ENCODE assay signal across 15 cellular contexts in genomic region chr15:61750271-61751084, GRCh38.
A peak's percentile ranks its signal among the peaks of the same experiment; 100 is the strongest.
DNase-seq lines count a peak whose midpoint lies in the region; ATAC-seq and TF ChIP-seq lines count a peak whose summit lies in the region.
"Had no signal": no experiment of that assay in that cellular context is flagged by ENCODE, and none has a peak within 500 bp of the region (broad histone marks: within the 10 kb centered on the region; RNA-seq: fewer than 3 reads in every experiment).

No MANE protein-coding gene starts in this region.

- H3K9me3 Mint-ChIP-seq in Calu3 (ENCODE audit: low read depth, unreplicated experiment) = no peaks in the 10 kb centered on the region
- H3K9me3 Mint-ChIP-seq in endodermal cell = no peaks in the 10 kb centered on the region
- H3K9me3 Mint-ChIP-seq: dendritic cell treated with granulocyte-macrophage colony-stimulating factor and Interleukin-4, amounts not matched to agents 40 ng/mL and 50 ng/mL, for 4 days; T-cell; type B pancreatic cell had no signal

- H3K9me3 ChIP-seq in colonic mucosa (no peaks in the 10 kb centered on the region), endodermal cell (ENCODE audit: control insufficient read depth, low read length) (no peaks in the 10 kb centered on the region)

- no peaks in the 10 kb centered on the region for H3K36me3 ChIP-seq in colonic mucosa
- H3K36me3 ChIP-seq in endodermal cell (ENCODE audit: control insufficient read depth, insufficient read depth, low read length) = no peaks in the 10 kb centered on the region

- intact Hi-C loops in Calu3 (cut with micrococcal nuclease; ENCODE audit: unreplicated experiment) (no loop called here), colonic mucosa (cut with DNase I) (no loop called here)

- no peak for TF ChIP-seq POLR2A in erythroblast (IDR thresholded peaks at IDR 0.05; ENCODE audit: low read length)

- DNase-seq in Calu3 (peak; percentile 12), NCI-H774 (lab: John Stamatoyannopoulos, UW) (peak; percentile 21), colonic mucosa (peak; percentile 72), pons (ENCODE audit: low spot score) (peak; percentile 28), endodermal cell (no peak), erythroblast (lab: John Stamatoyannopoulos, UW) (no peak)
- no peak for DNase-seq in stimulated activated CD4-positive, alpha-beta T cell treated with anti-CD3 and anti-CD28 coated beads, Interleukin-4, amount 100 ng/mL, for 4 hours
- DNase-seq: EL; KBM-7; NCI-H187 treated with DMSO at 0.1 percent for 48 hours; stimulated activated CD8-positive, alpha-beta memory T cell treated with anti-CD3 and anti-CD28 coated beads, Interleukin-4, amount 100 ng/mL, for 48 hours; T-cell had no signal

- H3K4me3 ChIP-seq in colonic mucosa (no peak overlapping the region), endodermal cell (ENCODE audit: low read length) (no peak overlapping the region)

- H3K27me3 Mint-ChIP-seq in Calu3 (ENCODE audit: unreplicated experiment) = peaks cover 24% of the 10 kb centered on the region
- H3K27me3 Mint-ChIP-seq in endodermal cell (ENCODE audit: insufficient read depth) = no peaks in the 10 kb centered on the region
- H3K27me3 Mint-ChIP-seq: dendritic cell treated with granulocyte-macrophage colony-stimulating factor and Interleukin-4, amounts not matched to agents 40 ng/mL and 50 ng/mL, for 4 days had no signal

- H3K9ac ChIP-seq in colonic mucosa (ENCODE audit: low read depth in 2 of 2, low read length in 2 of 2) (no peak overlapping the region), endodermal cell (ENCODE audit: extremely low read depth, low read length, poor library complexity, severe bottlenecking) (no peak overlapping the region)

- no peak for ATAC-seq in HG03039 (IDR thresholded peaks at IDR 0.05; ENCODE audit: unreplicated experiment)
- ATAC-seq: T-cell had no signal

- WGBS in endodermal cell (ENCODE audit: insufficient coverage in 1 of 2, insufficient read length in 1 of 2), 2 experiments = 92 to 93% methylated on average over 9 to 15 of the region's 15 CpGs

- TF ChIP-seq CTCF in Calu3 (IDR thresholded peaks at IDR 0.05; ENCODE audit: unreplicated experiment) (no peak), colonic mucosa (IDR thresholded peaks at IDR 0.05) (no peak), endodermal cell (conservative IDR thresholded peaks at IDR 0.05) (no peak)

- CTCF ChIA-PET in Calu3 (lab: Charles Lee) = no interaction called here

- H3K27me3 ChIP-seq in colonic mucosa (no peaks in the 10 kb centered on the region), endodermal cell (ENCODE audit: control insufficient read depth, insufficient read depth, low read length, poor library complexity, severe bottlenecking) (no peaks in the 10 kb centered on the region)

- H3K27ac ChIP-seq in colonic mucosa = peak overlapping the region; percentile 8
- H3K27ac ChIP-seq in endodermal cell (ENCODE audit: low read depth, low read length) = no peak overlapping the region

- H3K4me1 Mint-ChIP-seq in Calu3 (ENCODE audit: low read depth, unreplicated experiment) = no peaks in the 10 kb centered on the region
- no peaks in the 10 kb centered on the region for H3K4me1 Mint-ChIP-seq in endodermal cell
- H3K4me1 Mint-ChIP-seq: T-cell had no signal

- H3K36me3 Mint-ChIP-seq in Calu3 (ENCODE audit: insufficient read depth, unreplicated experiment) (no peaks in the 10 kb centered on the region), endodermal cell (ENCODE audit: low read depth) (no peaks in the 10 kb centered on the region)
- H3K36me3 Mint-ChIP-seq: T-cell, type B pancreatic cell had no signal

- H3K4me1 ChIP-seq in colonic mucosa (no peaks in the 10 kb centered on the region), endodermal cell (ENCODE audit: control insufficient read depth, insufficient read depth, low read length) (no peaks in the 10 kb centered on the region)

- BruUV-seq in Calu3 (replicated peaks; lab: Mats Ljungman, UMichigan) = no TSS peak

- H3K4me3 Mint-ChIP-seq in Calu3 (ENCODE audit: low read depth, unreplicated experiment) (no peak overlapping the region), endodermal cell (no peak overlapping the region)
- H3K4me3 Mint-ChIP-seq: dendritic cell treated with granulocyte-macrophage colony-stimulating factor and Interleukin-4, amounts not matched to agents 40 ng/mL and 50 ng/mL, for 4 days; T-cell; type B pancreatic cell had no signal

- H3K27ac Mint-ChIP-seq in Calu3 (ENCODE audit: unreplicated experiment) (no peak overlapping the region), endodermal cell (no peak overlapping the region)
- H3K27ac Mint-ChIP-seq: dendritic cell treated with granulocyte-macrophage colony-stimulating factor and Interleukin-4, amounts not matched to agents 40 ng/mL and 50 ng/mL, for 4 days; T-cell; type B pancreatic cell had no signal

Comparison
In these comparisons a context has a peak if more than half of its experiments do, and no peak if none do; other contexts are left out.
1. DNase-seq: peak in Calu3 (single experiment), NCI-H774 (single experiment), colonic mucosa (single experiment) and pons (single experiment); none in endodermal cell (single experiment), erythroblast (0 of 2) and stimulated activated CD4-positive, alpha-beta T cell treated with anti-CD3 and anti-CD28 coated beads, Interleukin-4, amount 100 ng/mL, for 4 hours (0 of 2).